8 cellular contexts compared by ENCODE assay signal in the genomic region with DNA sequence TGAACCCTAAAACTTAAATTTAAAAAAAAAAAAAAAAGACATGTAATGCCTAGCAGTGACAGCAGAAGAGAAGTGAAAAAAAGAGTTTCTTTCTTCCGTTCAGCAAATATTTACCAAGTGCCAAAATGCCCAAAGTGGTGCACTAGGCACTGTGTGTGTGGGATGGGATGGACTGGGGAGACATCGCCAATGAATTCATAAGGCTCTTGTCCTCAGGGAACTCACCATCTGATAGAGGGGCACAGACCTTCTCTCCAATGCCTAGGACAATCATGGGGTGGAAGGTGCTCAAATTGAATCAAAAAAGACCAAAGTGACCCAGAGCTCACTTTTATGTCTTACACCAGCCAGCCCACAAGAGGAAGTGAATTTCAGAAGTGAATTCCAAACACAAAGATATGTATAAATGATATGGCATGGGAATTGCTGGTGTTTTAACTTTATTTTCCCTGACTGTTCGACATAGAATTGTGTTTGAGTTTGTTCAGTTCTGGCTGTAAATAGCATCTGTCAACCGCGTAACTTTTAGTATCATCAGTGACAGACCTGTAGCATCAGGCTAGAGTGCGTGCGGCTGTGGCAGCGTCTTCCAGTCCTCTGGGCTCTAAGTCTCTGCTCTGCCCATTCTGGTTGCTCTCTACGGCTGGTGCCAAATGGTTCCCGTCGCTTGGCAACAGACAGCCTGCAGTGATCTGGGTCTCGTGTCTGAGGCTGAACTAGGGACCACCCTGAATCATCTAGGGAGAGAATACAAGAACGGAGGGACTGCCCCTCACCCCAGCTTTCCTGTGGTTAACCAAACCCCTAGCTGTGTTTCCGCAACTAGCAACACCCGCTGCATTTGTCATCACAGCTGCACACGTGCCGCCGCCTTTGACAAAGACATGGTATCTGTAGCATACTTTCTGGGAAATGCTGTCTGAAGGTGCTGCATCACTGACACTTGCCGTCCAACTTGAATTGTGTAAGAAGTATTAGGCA.
A peak's percentile ranks its signal among the peaks of the same experiment; 100 is the strongest.
DNase-seq lines count a peak whose midpoint lies in the region; ATAC-seq and TF ChIP-seq lines count a peak whose summit lies in the region.

No MANE protein-coding gene starts in this region.

- peak overlapping the region; percentile 82 for H3K4me3 Mint-ChIP-seq in T-helper 17 cell
- H3K4me3 Mint-ChIP-seq in natural killer cell treated with Interleukin-12 subunit alpha and Interleukin-12 subunit beta and Interleukin-15 and Interleukin-18, amount 100 ng/mL, for 72 hours, result peak overlapping the region; percentile 66
- peak overlapping the region; percentile 61 to 65 for H3K4me3 Mint-ChIP-seq in stimulated activated naive CD8-positive, alpha-beta T cell treated with anti-CD3 and anti-CD28 coated beads, Interleukin-15, amount 100 ng/mL, for 72 hours

- H3K4me1 ChIP-seq in ascending aorta, result peaks cover 0 to 6% of the 10 kb centered on the region in 2 donors

- H3K36me3 ChIP-seq in ascending aorta, result no peaks in the 10 kb centered on the region

- DNase-seq in Ammon's horn (ENCODE audit: low spot score) (peak; percentile 37), T-helper 17 cell (peak; percentile 23 to 58 (median 37)), ascending aorta (ENCODE audit: low spot score in 2 of 2) (peak; percentile 66 to 84), SW 1271 (lab: John Stamatoyannopoulos, UW) (no peak)
- peak; percentile 91 for DNase-seq in natural killer cell treated with Interleukin-12 subunit alpha and Interleukin-12 subunit beta and Interleukin-15 and Interleukin-18, amount 100 ng/mL, for 72 hours (ENCODE audit: low spot score)
- DNase-seq in stimulated activated naive CD8-positive, alpha-beta T cell treated with anti-CD3 and anti-CD28 coated beads, Interleukin-15, amount 100 ng/mL, for 72 hours, result peak; percentile 83 to 92

- peaks cover 23% of the 10 kb centered on the region for H3K27me3 Mint-ChIP-seq in T-helper 17 cell
- H3K27me3 Mint-ChIP-seq in natural killer cell treated with Interleukin-12 subunit alpha and Interleukin-12 subunit beta and Interleukin-15 and Interleukin-18, amount 100 ng/mL, for 72 hours, result peaks cover 26 to 35% of the 10 kb centered on the region in 2 donors
- H3K27me3 Mint-ChIP-seq in stimulated activated naive CD8-positive, alpha-beta T cell treated with anti-CD3 and anti-CD28 coated beads, Interleukin-15, amount 100 ng/mL, for 72 hours, result peaks cover 12% of the 10 kb centered on the region

- no peak overlapping the region for H3K4me3 ChIP-seq in ascending aorta

- H3K27ac ChIP-seq in ascending aorta, result no peak overlapping the region

- no peaks in the 10 kb centered on the region for H3K9me3 ChIP-seq in T-helper 17 cell (ENCODE audit: control insufficient read depth, low read length, poor library complexity, severe bottlenecking)
- no peaks in the 10 kb centered on the region for H3K9me3 ChIP-seq in ascending aorta

- intact Hi-C loops in ascending aorta (cut with DNase I), result no loop called here

- no peaks in the 10 kb centered on the region for H3K9me3 Mint-ChIP-seq in natural killer cell treated with Interleukin-12 subunit alpha and Interleukin-12 subunit beta and Interleukin-15 and Interleukin-18, amount 100 ng/mL, for 72 hours
- H3K9me3 Mint-ChIP-seq in stimulated activated naive CD8-positive, alpha-beta T cell treated with anti-CD3 and anti-CD28 coated beads, Interleukin-15, amount 100 ng/mL, for 72 hours, result no peaks in the 10 kb centered on the region

- peaks cover 20% of the 10 kb centered on the region for H3K4me1 Mint-ChIP-seq in T-helper 17 cell
- peaks cover 19 to 36% of the 10 kb centered on the region in 2 donors for H3K4me1 Mint-ChIP-seq in natural killer cell treated with Interleukin-12 subunit alpha and Interleukin-12 subunit beta and Interleukin-15 and Interleukin-18, amount 100 ng/mL, for 72 hours (ENCODE audit: low read depth in 2 of 2)
- peaks cover 43% of the 10 kb centered on the region for H3K4me1 Mint-ChIP-seq in stimulated activated naive CD8-positive, alpha-beta T cell treated with anti-CD3 and anti-CD28 coated beads, Interleukin-15, amount 100 ng/mL, for 72 hours

- no peak for TF ChIP-seq CTCF in ascending aorta (IDR thresholded peaks at IDR 0.05)

- ATAC-seq in GM19372 (IDR thresholded peaks at IDR 0.05; ENCODE audit: low read depth, unreplicated experiment) (peak; percentile 69), HG03460 (IDR thresholded peaks at IDR 0.05; ENCODE audit: unreplicated experiment) (peak; percentile 81), T-helper 17 cell (peak; percentile 93)
- ATAC-seq in natural killer cell treated with Interleukin-12 subunit alpha and Interleukin-12 subunit beta and Interleukin-15 and Interleukin-18, amount 100 ng/mL, for 72 hours, result peak; percentile 94 to 95
- peak; percentile 97 for ATAC-seq in stimulated activated naive CD8-positive, alpha-beta T cell treated with anti-CD3 and anti-CD28 coated beads, Interleukin-15, amount 100 ng/mL, for 72 hours

- no peaks in the 10 kb centered on the region for H3K36me3 Mint-ChIP-seq in T-helper 17 cell (ENCODE audit: low read depth)
- H3K36me3 Mint-ChIP-seq in natural killer cell treated with Interleukin-12 subunit alpha and Interleukin-12 subunit beta and Interleukin-15 and Interleukin-18, amount 100 ng/mL, for 72 hours, result peaks cover under 1% of the 10 kb centered on the region

- no peaks in the 10 kb centered on the region for H3K27me3 ChIP-seq in ascending aorta

- H3K27ac Mint-ChIP-seq in T-helper 17 cell, result peak overlapping the region; percentile 44
- peak overlapping the region; percentile 62 to 81 for H3K27ac Mint-ChIP-seq in natural killer cell treated with Interleukin-12 subunit alpha and Interleukin-12 subunit beta and Interleukin-15 and Interleukin-18, amount 100 ng/mL, for 72 hours
- H3K27ac Mint-ChIP-seq in stimulated activated naive CD8-positive, alpha-beta T cell treated with anti-CD3 and anti-CD28 coated beads, Interleukin-15, amount 100 ng/mL, for 72 hours, result peak overlapping the region; percentile 58 to 77

Comparison
In these comparisons a context has a peak if more than half of its experiments do, and no peak if none do; other contexts are left out.
1. DNase-seq: peak in Ammon's horn (single experiment), T-helper 17 cell (3 of 3), ascending aorta (2 of 2), natural killer cell treated with Interleukin-12 subunit alpha and Interleukin-12 subunit beta and Interleukin-15 and Interleukin-18, amount 100 ng/mL, for 72 hours (single experiment) and stimulated activated naive CD8-positive, alpha-beta T cell treated with anti-CD3 and anti-CD28 coated beads, Interleukin-15, amount 100 ng/mL, for 72 hours (2 of 2); none in SW 1271 (0 of 2).
2. Peak in every context shown above with its lines, with median percentiles within 50 percentile points of each other: ATAC-seq, H3K27ac Mint-ChIP-seq and H3K4me3 Mint-ChIP-seq.